21 cellular contexts compared by ENCODE assay signal in genomic region chr5:14467886-14468285, GRCh38.
"Had no signal": no experiment of that assay in that cellular context is flagged by ENCODE, and none has a peak within 500 bp of the region (broad histone marks: within the 10 kb centered on the region; RNA-seq: fewer than 3 reads in every experiment).

No MANE protein-coding gene starts in this region.

- H3K4me1 ChIP-seq: thyroid gland, upper lobe of right lung had no signal

- H3K27me3 ChIP-seq: thyroid gland, upper lobe of right lung had no signal

- H3K4me3 ChIP-seq: left ventricle myocardium inferior, thyroid gland, upper lobe of right lung had no signal

- H3K27me3 Mint-ChIP-seq: activated B cell treated with CpG ODN at 0.5 μM for 24 hours; activated CD4-positive, alpha-beta T cell treated with anti-CD3 and anti-CD28 coated beads for 36 hours; brain had no signal

- H3K9me3 ChIP-seq: left ventricle myocardium inferior, thyroid gland, upper lobe of right lung had no signal

- H3K4me3 Mint-ChIP-seq: activated B cell treated with CpG ODN at 0.5 μM for 24 hours; activated CD4-positive, alpha-beta T cell treated with anti-CD3 and anti-CD28 coated beads for 36 hours; activated naive CD4-positive, alpha-beta T cell treated with anti-CD3 and anti-CD28 coated beads for 36 hours; activated naive CD8-positive, alpha-beta T cell treated with anti-CD3 and anti-CD28 coated beads, Interleukin-2, amount 10 ng/mL, durations not matched to agents 7 days and 5 days; brain; nephron had no signal

- H3K27ac Mint-ChIP-seq: activated B cell treated with CpG ODN at 0.5 μM for 24 hours; activated CD4-positive, alpha-beta T cell treated with anti-CD3 and anti-CD28 coated beads for 36 hours; activated naive CD4-positive, alpha-beta T cell treated with anti-CD3 and anti-CD28 coated beads for 36 hours; activated naive CD8-positive, alpha-beta T cell treated with anti-CD3 and anti-CD28 coated beads, Interleukin-2, amount 10 ng/mL, durations not matched to agents 7 days and 5 days; nephron had no signal

- H3K27ac ChIP-seq: epithelial cell of prostate, left ventricle myocardium inferior, thyroid gland, upper lobe of right lung had no signal

- H3K4me1 Mint-ChIP-seq: activated B cell treated with CpG ODN at 0.5 μM for 24 hours; activated CD4-positive, alpha-beta T cell treated with anti-CD3 and anti-CD28 coated beads for 36 hours had no signal

- DNase-seq: activated B cell treated with CpG ODN at 0.5 μM for 24 hours; activated CD4-positive, alpha-beta T cell treated with anti-CD3 and anti-CD28 coated beads for 36 hours; activated CD4-positive, alpha-beta T cell treated with anti-CD3 and anti-CD28 coated beads, Interleukin-2, amount 50 U/mL, for 48 hours; activated naive CD4-positive, alpha-beta T cell treated with anti-CD3 and anti-CD28 coated beads for 36 hours; activated naive CD8-positive, alpha-beta T cell treated with anti-CD3 and anti-CD28 coated beads, Interleukin-2, amount 10 ng/mL, durations not matched to agents 7 days and 5 days; activated T-cell treated with anti-CD3 and anti-CD28 coated beads, Interleukin-2, amount 50 U/mL, for 48 hours; amniotic stem cell; hypothalamus; left ventricle myocardium inferior; mammary epithelial cell; midbrain; nucleus accumbens; stimulated activated CD4-positive, alpha-beta T cell treated with anti-CD3 and anti-CD28 coated beads, Interleukin-2, amount 100 ng/mL, for 48 hours; stimulated activated CD8-positive, alpha-beta memory T cell treated with anti-CD3 and anti-CD28 coated beads, Interleukin-4, amount 100 ng/mL, for 48 hours; stimulated activated naive CD4-positive, alpha-beta T cell; T-helper 9 cell; thyroid gland; upper lobe of right lung had no signal

- H3K9me3 Mint-ChIP-seq: activated B cell treated with CpG ODN at 0.5 μM for 24 hours; activated naive CD4-positive, alpha-beta T cell treated with anti-CD3 and anti-CD28 coated beads for 36 hours; activated naive CD8-positive, alpha-beta T cell treated with anti-CD3 and anti-CD28 coated beads, Interleukin-2, amount 10 ng/mL, durations not matched to agents 7 days and 5 days; brain; nephron had no signal
